15 cellular contexts compared by ENCODE assay signal in the genomic region with DNA sequence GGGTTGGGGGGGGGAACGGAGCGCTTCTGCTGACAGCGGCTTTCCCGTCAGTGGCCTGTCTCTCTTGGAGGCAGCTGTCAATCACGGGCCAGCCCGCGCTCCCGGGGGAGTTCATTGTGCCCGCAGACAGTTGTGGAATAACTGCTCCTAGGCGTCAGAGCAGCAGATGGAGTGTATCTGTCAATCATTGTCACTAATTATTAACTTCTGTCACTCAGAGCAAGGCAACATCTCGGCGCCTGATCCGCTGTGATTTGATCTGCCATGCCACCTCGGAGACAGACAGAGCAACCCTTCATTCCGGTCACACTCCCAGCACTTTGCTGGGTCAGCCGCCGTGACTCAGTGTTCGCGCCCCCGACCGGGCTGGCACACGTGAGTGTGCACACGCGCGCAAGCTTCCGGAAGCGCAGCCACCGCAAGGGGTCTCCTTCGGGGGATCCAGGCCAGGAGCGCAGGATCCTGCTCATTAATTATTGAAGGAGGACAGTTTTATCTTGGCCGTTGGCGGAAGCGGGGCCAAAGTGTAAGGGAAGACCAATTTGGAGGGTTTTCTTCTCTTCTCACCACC.
DNase-seq lines count a peak whose midpoint lies in the region; FAIRE-seq and TF ChIP-seq lines count a peak whose summit lies in the region.
"Had no signal": no experiment of that assay in that cellular context is flagged by ENCODE, and none has a peak within 500 bp of the region (broad histone marks: within the 10 kb centered on the region; RNA-seq: fewer than 3 reads in every experiment).

No MANE protein-coding gene starts in this region.

- peaks cover 5% of the 10 kb centered on the region for H3K4me1 ChIP-seq in astrocyte (ENCODE audit: insufficient read depth, low read length)
- H3K4me1 ChIP-seq in transverse colon, result peaks cover 0 to 4% (median 0%) of the 10 kb centered on the region in 4 donors
- H3K4me1 ChIP-seq: left lung had no signal

- FAIRE-seq in astrocyte (lab: Jason Lieb, UNC), result no peak

- no peak overlapping the region for H3K27ac Mint-ChIP-seq in astrocyte (ENCODE audit: unreplicated experiment)
- H3K27ac Mint-ChIP-seq: IgD-negative memory B cell had no signal

- no peaks in the 10 kb centered on the region for H3K36me3 ChIP-seq in astrocyte (ENCODE audit: insufficient read depth, low read length)
- no peaks in the 10 kb centered on the region for H3K36me3 ChIP-seq in transverse colon
- H3K36me3 ChIP-seq: left lung, neutrophil had no signal

- H3K9ac ChIP-seq in astrocyte (ENCODE audit: low read length), result no peak overlapping the region

- H3K27ac ChIP-seq in astrocyte (ENCODE audit: low read depth, low read length), result no peak overlapping the region
- H3K27ac ChIP-seq in transverse colon, result no peak overlapping the region
- H3K27ac ChIP-seq: left lung, neutrophil had no signal

- no peak overlapping the region for H3K4me3 Mint-ChIP-seq in astrocyte (ENCODE audit: unreplicated experiment)

- WGBS in transverse colon (ENCODE audit: low coverage in 1 of 2), 2 donors, result 11 to 32% methylated on average over 3 to 32 of the region's 33 CpGs

- no peaks in the 10 kb centered on the region for H3K4me1 Mint-ChIP-seq in astrocyte (ENCODE audit: low read depth, unreplicated experiment)
- H3K4me1 Mint-ChIP-seq: IgD-negative memory B cell had no signal

- no peaks in the 10 kb centered on the region for H4K20me1 ChIP-seq in astrocyte (ENCODE audit: insufficient read depth, low read length)

- DNase-seq in Daoy (ENCODE audit: low read depth), result peak; percentile 64
- peak; percentile 85 for DNase-seq in HK-2 (ENCODE audit: unreplicated experiment)
- no peak for DNase-seq in astrocyte (ENCODE audit: low read depth)
- DNase-seq in skeletal muscle cell (ENCODE audit: low read depth), result no peak
- no peak for DNase-seq in NCI-H345 treated with DMSO at 0.1 percent for 48 hours (lab: John Stamatoyannopoulos, UW; ENCODE audit: unreplicated experiment)
- DNase-seq in transverse colon, result no peak
- DNase-seq in NCI-H1048 (lab: John Stamatoyannopoulos, UW), result no peak
- DNase-seq: activated T-cell treated with anti-CD3 and anti-CD28 coated beads for 4 hours; DMS79 treated with DMSO at 0.1 percent for 48 hours; effector CD4-positive, alpha-beta T cell; left lung; NCI-H2081 treated with DMSO at 0.1 percent for 48 hours; stimulated activated CD4-positive, alpha-beta T cell treated with anti-CD3 and anti-CD28 coated beads, Interleukin-4, amount 100 ng/mL, for 4 hours had no signal

- H3K4me2 ChIP-seq in astrocyte (ENCODE audit: low read length), result peak overlapping the region; percentile 69

- H3K36me3 Mint-ChIP-seq in astrocyte (ENCODE audit: low read depth, unreplicated experiment), result no peaks in the 10 kb centered on the region
- H3K36me3 Mint-ChIP-seq: IgD-negative memory B cell had no signal

- peaks cover 24% of the 10 kb centered on the region for H3K27me3 Mint-ChIP-seq in astrocyte (ENCODE audit: low read depth, unreplicated experiment)

- TF ChIP-seq POLR2A in transverse colon (IDR thresholded peaks at IDR 0.05), result no peak

- TF ChIP-seq CTCF in astrocyte (IDR thresholded peaks at IDR 0.05; ENCODE audit: insufficient read depth, low read depth, low read length) (no peak), transverse colon (IDR thresholded peaks at IDR 0.05) (no peak)

- intact Hi-C loops in transverse colon (cut with DNase I; ENCODE audit: low total_unique reads), result no loop called here

- in situ Hi-C loops in transverse colon (cut with MboI; ENCODE audit: low pct_ligation_motif_present in 1 of 4, low pct_unique_long_range_greater_than_20kb in 1 of 4, low sequenced_read_pairs in 3 of 4), result no loop called here

- H3K27me3 ChIP-seq in astrocyte (ENCODE audit: insufficient read depth, low read length), result peaks cover 29% of the 10 kb centered on the region
- peaks cover 93% of the 10 kb centered on the region for H3K27me3 ChIP-seq in transverse colon

- H3K79me2 ChIP-seq in astrocyte (ENCODE audit: insufficient read depth, low read length), result no peaks in the 10 kb centered on the region

- H3K9me3 Mint-ChIP-seq in astrocyte (ENCODE audit: unreplicated experiment), result peaks cover 3% of the 10 kb centered on the region
- H3K9me3 Mint-ChIP-seq: IgD-negative memory B cell had no signal

- no peaks in the 10 kb centered on the region for H3K9me3 ChIP-seq in astrocyte (ENCODE audit: insufficient read depth, low read depth, low read length)
- H3K9me3 ChIP-seq in transverse colon, result no peaks in the 10 kb centered on the region
- H3K9me3 ChIP-seq: left lung, neutrophil had no signal

- no peak for TF ChIP-seq EP300 in transverse colon (IDR thresholded peaks at IDR 0.05; ENCODE audit: low read depth)

- peak overlapping the region; percentile 28 for H2AFZ ChIP-seq in astrocyte (ENCODE audit: low read depth, low read length)

- H3K4me3 ChIP-seq in astrocyte (ENCODE audit: insufficient read depth, low read depth, low read length) (no peak overlapping the region), skeletal muscle cell (ENCODE audit: low read depth, low read length) (peak overlapping the region; percentile 4), transverse colon (no peak overlapping the region)
- H3K4me3 ChIP-seq: left lung had no signal

Comparison
In these comparisons a context has a peak if more than half of its experiments do, and no peak if none do; other contexts are left out.
1. DNase-seq: peak in Daoy (single experiment) and HK-2 (single experiment); none in astrocyte (single experiment), skeletal muscle cell (single experiment), NCI-H345 treated with DMSO at 0.1 percent for 48 hours (single experiment), transverse colon (single experiment) and NCI-H1048 (single experiment).